Comparison of ENCODE assay signal across 1 cellular context in the genomic region with DNA sequence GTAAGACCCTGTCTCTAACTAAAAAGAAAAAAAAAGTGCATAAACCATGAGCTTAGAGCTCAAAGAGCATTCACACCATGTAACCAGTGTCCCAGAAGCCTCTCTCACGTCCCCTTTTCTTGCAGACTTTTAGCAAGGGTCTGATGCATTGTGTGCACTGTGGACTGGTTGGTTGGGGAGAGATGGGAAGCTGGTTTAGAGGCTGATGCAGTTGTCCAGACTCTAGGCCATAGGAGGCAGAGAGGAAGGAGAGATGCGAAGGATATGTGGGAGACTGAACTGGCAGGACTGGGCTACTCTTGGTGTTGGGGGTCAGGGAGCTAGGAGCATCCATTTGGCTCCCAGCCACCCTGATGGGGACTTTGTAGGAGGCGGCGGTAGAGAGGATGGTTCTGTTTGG.
TF ChIP-seq lines count a peak whose summit lies in the region.

No MANE protein-coding gene starts in this region.

TF ChIP-seq in HepG2, 621 proteins besides CTCF, POLR2A, EP300 and RAD21 (continued from another document):
- TF ChIP-seq, protein P1, sequence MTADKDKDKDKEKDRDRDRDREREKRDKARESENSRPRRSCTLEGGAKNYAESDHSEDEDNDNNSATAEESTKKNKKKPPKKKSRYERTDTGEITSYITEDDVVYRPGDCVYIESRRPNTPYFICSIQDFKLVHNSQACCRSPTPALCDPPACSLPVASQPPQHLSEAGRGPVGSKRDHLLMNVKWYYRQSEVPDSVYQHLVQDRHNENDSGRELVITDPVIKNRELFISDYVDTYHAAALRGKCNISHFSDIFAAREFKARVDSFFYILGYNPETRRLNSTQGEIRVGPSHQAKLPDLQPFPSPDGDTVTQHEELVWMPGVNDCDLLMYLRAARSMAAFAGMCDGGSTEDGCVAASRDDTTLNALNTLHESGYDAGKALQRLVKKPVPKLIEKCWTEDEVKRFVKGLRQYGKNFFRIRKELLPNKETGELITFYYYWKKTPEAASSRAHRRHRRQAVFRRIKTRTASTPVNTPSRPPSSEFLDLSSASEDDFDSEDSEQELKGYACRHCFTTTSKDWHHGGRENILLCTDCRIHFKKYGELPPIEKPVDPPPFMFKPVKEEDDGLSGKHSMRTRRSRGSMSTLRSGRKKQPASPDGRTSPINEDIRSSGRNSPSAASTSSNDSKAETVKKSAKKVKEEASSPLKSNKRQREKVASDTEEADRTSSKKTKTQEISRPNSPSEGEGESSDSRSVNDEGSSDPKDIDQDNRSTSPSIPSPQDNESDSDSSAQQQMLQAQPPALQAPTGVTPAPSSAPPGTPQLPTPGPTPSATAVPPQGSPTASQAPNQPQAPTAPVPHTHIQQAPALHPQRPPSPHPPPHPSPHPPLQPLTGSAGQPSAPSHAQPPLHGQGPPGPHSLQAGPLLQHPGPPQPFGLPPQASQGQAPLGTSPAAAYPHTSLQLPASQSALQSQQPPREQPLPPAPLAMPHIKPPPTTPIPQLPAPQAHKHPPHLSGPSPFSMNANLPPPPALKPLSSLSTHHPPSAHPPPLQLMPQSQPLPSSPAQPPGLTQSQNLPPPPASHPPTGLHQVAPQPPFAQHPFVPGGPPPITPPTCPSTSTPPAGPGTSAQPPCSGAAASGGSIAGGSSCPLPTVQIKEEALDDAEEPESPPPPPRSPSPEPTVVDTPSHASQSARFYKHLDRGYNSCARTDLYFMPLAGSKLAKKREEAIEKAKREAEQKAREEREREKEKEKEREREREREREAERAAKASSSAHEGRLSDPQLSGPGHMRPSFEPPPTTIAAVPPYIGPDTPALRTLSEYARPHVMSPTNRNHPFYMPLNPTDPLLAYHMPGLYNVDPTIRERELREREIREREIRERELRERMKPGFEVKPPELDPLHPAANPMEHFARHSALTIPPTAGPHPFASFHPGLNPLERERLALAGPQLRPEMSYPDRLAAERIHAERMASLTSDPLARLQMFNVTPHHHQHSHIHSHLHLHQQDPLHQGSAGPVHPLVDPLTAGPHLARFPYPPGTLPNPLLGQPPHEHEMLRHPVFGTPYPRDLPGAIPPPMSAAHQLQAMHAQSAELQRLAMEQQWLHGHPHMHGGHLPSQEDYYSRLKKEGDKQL (CRISPR knock-in tag; IDR thresholded peaks at IDR 0.05; ENCODE audit: low read depth): no peak
- peak; percentile 73; the same call in 1 of the 2 replicates for TF ChIP-seq ZSCAN29 (CRISPR knock-in tag; conservative IDR thresholded peaks at IDR 0.05)
- no peak for TF ChIP-seq ISL2 (CRISPR knock-in tag; IDR thresholded peaks at IDR 0.05)
- TF ChIP-seq AHDC1 (CRISPR knock-in tag; IDR thresholded peaks at IDR 0.05; ENCODE audit: borderline replicate concordance): 0 out of 2 replicates have a peak, but pooled peaks have one; percentile 8
- peak; percentile 21; the same call in 1 of the 2 replicates for TF ChIP-seq SP4 (CRISPR knock-in tag; IDR thresholded peaks at IDR 0.05)
- no peak for TF ChIP-seq RARG (CRISPR knock-in tag; IDR thresholded peaks at IDR 0.05; ENCODE audit: low read depth)
- TF ChIP-seq MEIS1 (CRISPR knock-in tag; IDR thresholded peaks at IDR 0.05; ENCODE audit: borderline replicate concordance): 0 out of 2 replicates have a peak, but pooled peaks have one; percentile 38
- no peak for TF ChIP-seq NFKB2 (CRISPR knock-in tag; IDR thresholded peaks at IDR 0.05; ENCODE audit: borderline replicate concordance)
- no peak for TF ChIP-seq ZNF776 (CRISPR knock-in tag; IDR thresholded peaks at IDR 0.05)
- no peak for TF ChIP-seq BCL3 (CRISPR knock-in tag; IDR thresholded peaks at IDR 0.05)
- TF ChIP-seq ZNF788 (CRISPR knock-in tag; IDR thresholded peaks at IDR 0.05; ENCODE audit: borderline replicate concordance): no peak
- TF ChIP-seq JUN (CRISPR knock-in tag; IDR thresholded peaks at IDR 0.05): peak; percentile 18; the same call in 1 of the 2 replicates
- no peak for TF ChIP-seq XBP1 (CRISPR knock-in tag; IDR thresholded peaks at IDR 0.05)
- no peak for TF ChIP-seq ZNF225 (CRISPR knock-in tag; IDR thresholded peaks at IDR 0.05)
- no peak for TF ChIP-seq ZNF777 (CRISPR knock-in tag; IDR thresholded peaks at IDR 0.05)
- 0 out of 2 replicates have a peak, but pooled peaks have one; percentile 10 for TF ChIP-seq MED1 (CRISPR knock-in tag; IDR thresholded peaks at IDR 0.05)
